ENCODE assay signal across 2 cellular contexts in genomic region chr12:115980339-115980738, GRCh38.
TF ChIP-seq lines count a peak whose summit lies in the region.

No MANE protein-coding gene starts in this region.

TF ChIP-seq in WTC11, 78 proteins besides CTCF, POLR2A, EP300 and RAD21 (continued from another document):
- TF ChIP-seq KAT7 (CRISPR knock-in tag; IDR thresholded peaks at IDR 0.05; ENCODE audit: borderline replicate concordance) (no peak), ARID4B (CRISPR knock-in tag; IDR thresholded peaks at IDR 0.05; ENCODE audit: borderline replicate concordance) (no peak)

TF ChIP-seq in endothelial cell of umbilical vein, 7 proteins besides CTCF, POLR2A, EP300 and RAD21 (continued from another document):
- TF ChIP-seq FOS (IDR thresholded peaks at IDR 0.05; ENCODE audit: borderline replicate concordance, insufficient read depth, low read length): no peak
- no peak for TF ChIP-seq MYC (IDR thresholded peaks at IDR 0.05; ENCODE audit: low read depth, low read length)
- TF ChIP-seq JUN (IDR thresholded peaks at IDR 0.05; ENCODE audit: borderline replicate concordance, insufficient read depth, insufficient read length, low read depth): no peak
